11 cellular contexts compared by ENCODE assay signal in genomic region chr1:19033926-19034680, GRCh38.
A peak's percentile ranks its signal among the peaks of the same experiment; 100 is the strongest.
DNase-seq lines count a peak whose midpoint lies in the region; ATAC-seq and TF ChIP-seq lines count a peak whose summit lies in the region.
"Had no signal": no experiment of that assay in that cellular context is flagged by ENCODE, and none has a peak within 500 bp of the region (broad histone marks: within the 10 kb centered on the region; RNA-seq: fewer than 3 reads in every experiment).

No MANE protein-coding gene starts in this region.

- no peaks in the 10 kb centered on the region for H3K9me3 ChIP-seq in PC-9 (ENCODE audit: insufficient read depth, low read depth)
- H3K9me3 ChIP-seq in thymus (ENCODE audit: control insufficient read depth): no peaks in the 10 kb centered on the region
- no peaks in the 10 kb centered on the region for H3K9me3 ChIP-seq in thyroid gland

- no peak overlapping the region for H3K27ac ChIP-seq in PC-9
- H3K27ac ChIP-seq in thymus (ENCODE audit: low read depth): peak overlapping the region; percentile 33
- H3K27ac ChIP-seq in thyroid gland: no peak overlapping the region
- H3K27ac ChIP-seq: KMS-11 had no signal

- peak; percentile 53 for DNase-seq in H4 (ENCODE audit: low spot score)
- peak; percentile 66 to 79 for DNase-seq in PC-9
- DNase-seq in fibroblast of mammary gland (ENCODE audit: low read depth): peak; percentile 54
- no peak for DNase-seq in NOMO-1 treated with dmso at 0.1 percent for 144 hours (lab: John Stamatoyannopoulos, UW; ENCODE audit: unreplicated experiment)
- no peak for DNase-seq in activated gamma-delta T cell (lab: John Stamatoyannopoulos, UW)
- DNase-seq in thyroid gland: no peak
- DNase-seq: activated CD4-positive, alpha-beta T cell treated with anti-CD3 and anti-CD28 coated beads for 48 hours had no signal

- H3K36me3 ChIP-seq in PC-9 (ENCODE audit: low read depth) (no peaks in the 10 kb centered on the region), thymus (ENCODE audit: control insufficient read depth, insufficient read depth) (no peaks in the 10 kb centered on the region), thyroid gland (no peaks in the 10 kb centered on the region)

- ATAC-seq in HG03097 (IDR thresholded peaks at IDR 0.05; ENCODE audit: low FRiP score, unreplicated experiment): no peak
- ATAC-seq: right cardiac atrium had no signal

- TF ChIP-seq POLR2A in thyroid gland (IDR thresholded peaks at IDR 0.05): no peak

- H3K4me3 ChIP-seq in PC-9: no peak overlapping the region
- H3K4me3 ChIP-seq in fibroblast of mammary gland (ENCODE audit: control insufficient read depth, low read depth, low read length): no peak overlapping the region
- no peak overlapping the region for H3K4me3 ChIP-seq in thymus (ENCODE audit: low read length)
- no peak overlapping the region for H3K4me3 ChIP-seq in thyroid gland (replicated peaks in 1 of 3)

- H3K79me2 ChIP-seq in PC-9 (ENCODE audit: low read depth): no peaks in the 10 kb centered on the region

- H3K27me3 ChIP-seq in PC-9 (ENCODE audit: insufficient read depth, low read depth) (no peaks in the 10 kb centered on the region), thymus (ENCODE audit: control insufficient read depth, insufficient read depth) (no peaks in the 10 kb centered on the region), thyroid gland (no peaks in the 10 kb centered on the region)

- CTCF ChIA-PET in PC-9 (lab: Charles Lee): no interaction called here

- H2AFZ ChIP-seq in PC-9: no peak overlapping the region

- peaks cover 28% of the 10 kb centered on the region for H3K4me1 ChIP-seq in PC-9 (replicated peaks; ENCODE audit: insufficient read depth)
- H3K4me1 ChIP-seq in thymus (ENCODE audit: control insufficient read depth, insufficient read depth, low read length): no peaks in the 10 kb centered on the region
- no peaks in the 10 kb centered on the region for H3K4me1 ChIP-seq in thyroid gland

- peak overlapping the region; percentile 39; the same call in 1 of the 2 replicates for H3K4me2 ChIP-seq in PC-9
- H3K4me2 ChIP-seq: KMS-11 had no signal

- H3F3A ChIP-seq in PC-9 (ENCODE audit: insufficient read depth, low read depth): peaks cover under 1% of the 10 kb centered on the region; the same call in 1 of the 2 replicates

- TF ChIP-seq CTCF in PC-9 (conservative IDR thresholded peaks at IDR 0.05) (no peak), fibroblast of mammary gland (conservative IDR thresholded peaks at IDR 0.05; ENCODE audit: control insufficient read depth, insufficient read depth, low read depth, low read length) (no peak), thyroid gland (IDR thresholded peaks at IDR 0.05) (no peak)

- TSS peak; percentile 78 for BruUV-seq in PC-9 (replicated peaks; lab: Mats Ljungman, UMichigan)

- WGBS in thymus: 94% methylated on average over 22 of the region's 22 CpGs
- WGBS in thyroid gland, 2 donors: 82 to 84% methylated on average over 20 to 22 of the region's 22 CpGs

- intact Hi-C loops in PC-9 (cut with micrococcal nuclease; ENCODE audit: unreplicated experiment): loop anchor here (1.0 to 5.0 kb wide), 2 partner anchors 23 to 33 kb away; no protein-coding TSS in a partner anchor
- intact Hi-C loops in thyroid gland (cut with DNase I): no loop called here

- H4K20me1 ChIP-seq in PC-9 (ENCODE audit: insufficient read depth): no peaks in the 10 kb centered on the region

- H3K9me2 ChIP-seq in PC-9 (ENCODE audit: insufficient read depth): no peaks in the 10 kb centered on the region

- POLR2A ChIA-PET in PC-9 (lab: Charles Lee; ENCODE audit: unreplicated experiment): no interaction called here

Comparison
In these comparisons a context has a peak if more than half of its experiments do, and no peak if none do; other contexts are left out.
1. DNase-seq: peak in H4 (single experiment), PC-9 (2 of 2) and fibroblast of mammary gland (single experiment); none in NOMO-1 treated with dmso at 0.1 percent for 144 hours (single experiment), activated gamma-delta T cell (single experiment) and thyroid gland (0 of 2).